Comparison of ENCODE assay signal across 8 cellular contexts in the genomic region with DNA sequence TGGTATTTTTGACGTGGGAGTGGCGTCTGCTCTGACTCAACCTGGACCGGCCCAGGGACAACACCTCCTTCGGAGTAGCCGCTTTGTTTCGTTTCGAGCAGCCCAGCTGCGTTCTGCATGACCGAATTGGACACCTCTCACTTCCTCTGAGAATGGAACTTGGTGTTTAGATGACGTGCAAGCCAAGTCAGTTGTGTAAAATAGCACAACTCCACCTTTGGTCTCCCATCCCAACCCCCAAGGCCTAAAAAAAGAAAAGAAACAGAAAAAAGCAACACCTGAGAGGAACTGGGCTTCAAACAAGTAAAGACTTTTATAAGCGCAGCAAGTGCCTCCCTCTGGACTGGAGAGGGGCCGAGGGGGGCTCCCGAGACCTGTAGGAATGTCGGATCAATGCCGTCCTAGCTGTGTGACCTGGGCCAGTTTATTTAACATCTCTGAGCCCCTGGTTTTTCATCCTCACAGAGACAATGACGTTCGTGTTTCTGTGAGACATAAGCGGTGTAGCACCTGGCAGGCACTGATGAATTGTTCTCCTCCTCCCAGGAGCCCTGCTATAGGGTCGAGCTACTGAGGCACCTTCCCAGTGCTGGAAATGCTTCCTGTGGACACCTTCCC. TPM values are rescaled to one million over a fixed set of nuclear protein-coding genes. Genes with fewer than 3 reads are reported as not detected.
DNase-seq lines count a peak whose midpoint lies in the region; ATAC-seq and TF ChIP-seq lines count a peak whose summit lies in the region.

No MANE protein-coding gene starts in this region.

- peak overlapping the region; percentile 49 for H3K4me2 ChIP-seq in skeletal muscle satellite cell (ENCODE audit: low read length)

- POLR2A ChIA-PET in activated B cell treated with CpG ODN at 0.5 μM for 24 hours (lab: Charles Lee), result interaction anchor here (0.5 to 6.9 kb wide), 33 partner anchors 10 to 486 kb away, joined by 3 to 328 read pairs (median 6); a partner anchor contains a TSS

- no peaks in the 10 kb centered on the region for H3K36me3 Mint-ChIP-seq in activated B cell treated with CpG ODN at 0.5 μM for 24 hours (ENCODE audit: low read depth)

- no peaks in the 10 kb centered on the region for H3K27me3 ChIP-seq in skeletal muscle satellite cell (ENCODE audit: control insufficient read depth, insufficient read depth, low read length)

- no peaks in the 10 kb centered on the region for H3K36me3 ChIP-seq in skeletal muscle satellite cell (ENCODE audit: insufficient read depth, low read length)

- H3K4me1 ChIP-seq in skeletal muscle satellite cell (ENCODE audit: control insufficient read depth, insufficient read depth, low read length), result peaks cover 52% of the 10 kb centered on the region

- H3K4me3 Mint-ChIP-seq in activated B cell treated with CpG ODN at 0.5 μM for 24 hours, result peak overlapping the region; percentile 82

- no peaks in the 10 kb centered on the region for H3K9me3 ChIP-seq in skeletal muscle satellite cell (replicated peaks; ENCODE audit: low read length)

- peak overlapping the region; percentile 38 for H3K9ac ChIP-seq in skeletal muscle satellite cell (ENCODE audit: low read depth, low read length)

- H3K27ac Mint-ChIP-seq in activated B cell treated with CpG ODN at 0.5 μM for 24 hours, result peak overlapping the region; percentile 99

- DNase-seq in NOMO-1 treated with DMSO at 0.1 percent for 48 hours (lab: John Stamatoyannopoulos, UW; ENCODE audit: unreplicated experiment) (peak; percentile 46), NOMO-1 treated with dmso at 0.1 percent for 144 hours (lab: John Stamatoyannopoulos, UW; ENCODE audit: unreplicated experiment) (no peak), activated B cell treated with CpG ODN at 0.5 μM for 24 hours (peak; percentile 73), dermis blood vessel endothelial cell (peak; percentile 85), midbrain (lab: John Stamatoyannopoulos, UW) (no peak), NCI-H1105 treated with DMSO at 0.1 percent for 48 hours (lab: John Stamatoyannopoulos, UW) (no peak)

- intact Hi-C loops in activated B cell treated with CpG ODN at 0.5 μM for 24 hours (cut with micrococcal nuclease), result loop anchor here (1.0 to 5.0 kb wide), 14 partner anchors 18 to 563 kb away; a partner anchor contains a TSS

- peaks cover 64% of the 10 kb centered on the region for H3K4me1 Mint-ChIP-seq in activated B cell treated with CpG ODN at 0.5 μM for 24 hours

- no peak for TF ChIP-seq CTCF in activated B cell treated with CpG ODN at 0.5 μM for 24 hours (IDR thresholded peaks at IDR 0.05)

- CTCF ChIA-PET in activated B cell treated with CpG ODN at 0.5 μM for 24 hours (lab: Charles Lee), result interaction anchor here (0.7 to 5.6 kb wide), 13 partner anchors 10 to 188 kb away, joined by 3 to 69 read pairs (median 20); a partner anchor contains a TSS

- no peak overlapping the region for H3K4me3 ChIP-seq in skeletal muscle satellite cell (ENCODE audit: low read length)

- H3K27me3 Mint-ChIP-seq in activated B cell treated with CpG ODN at 0.5 μM for 24 hours, result no peaks in the 10 kb centered on the region

- ATAC-seq in HG03097 (IDR thresholded peaks at IDR 0.05; ENCODE audit: low FRiP score, unreplicated experiment) (peak; percentile 78), activated B cell treated with CpG ODN at 0.5 μM for 24 hours (ENCODE audit: low read depth) (peak; percentile 77)

- no peaks in the 10 kb centered on the region for H3K9me3 Mint-ChIP-seq in activated B cell treated with CpG ODN at 0.5 μM for 24 hours

RNA-seq across cellular contexts. Expression of a gene that starts 52.0 kb away (rescaled TPM):
- 32.7 and 35.6 TPM in 2 replicates for total RNA-seq in activated B cell treated with CpG ODN at 0.5 μM for 24 hours
- 11.9 and 14.4 TPM in 2 replicates for total RNA-seq in dermis blood vessel endothelial cell
- 5.2 and 8.9 TPM in 2 replicates for total RNA-seq in skeletal muscle satellite cell (2012; rRNA removed)

Comparison
In these comparisons a context has a peak if more than half of its experiments do, and no peak if none do; other contexts are left out.
1. DNase-seq: peak in NOMO-1 treated with DMSO at 0.1 percent for 48 hours (single experiment), activated B cell treated with CpG ODN at 0.5 μM for 24 hours (single experiment) and dermis blood vessel endothelial cell (single experiment); none in NOMO-1 treated with dmso at 0.1 percent for 144 hours (single experiment), midbrain (single experiment) and NCI-H1105 treated with DMSO at 0.1 percent for 48 hours (single experiment).